ENCODE assay signal across 22 cellular contexts in genomic region chrY:8379800-8380199, GRCh38.
"Had no signal": no experiment of that assay in that cellular context is flagged by ENCODE, and none has a peak within 500 bp of the region (broad histone marks: within the 10 kb centered on the region; RNA-seq: fewer than 3 reads in every experiment).

No MANE protein-coding gene starts in this region.

- H3K4me3 ChIP-seq: colonic mucosa, coronary artery, dorsolateral prefrontal cortex, esophagus muscularis mucosa, esophagus squamous epithelium, gastrocnemius medialis, gastroesophageal sphincter, heart right ventricle had no signal

- ATAC-seq: effector memory CD8-positive, alpha-beta T cell; esophagus mucosa; foreskin keratinocyte; gastroesophageal sphincter; heart right ventricle had no signal

- H3K9me3 ChIP-seq: colonic mucosa, esophagus muscularis mucosa, esophagus squamous epithelium, gastrocnemius medialis, gastroesophageal sphincter, heart right ventricle had no signal

- H3K36me3 ChIP-seq: colonic mucosa, esophagus muscularis mucosa, esophagus squamous epithelium, gastrocnemius medialis, gastroesophageal sphincter, heart right ventricle had no signal

- DNase-seq: colonic mucosa; cortex of kidney; dermis blood vessel endothelial cell; dorsolateral prefrontal cortex; effector CD4-positive, alpha-beta T cell; effector CD8-positive, alpha-beta T cell; effector memory CD4-positive, alpha-beta T cell; effector memory CD8-positive, alpha-beta T cell; endodermal cell; erythroblast; esophagus squamous epithelium; foreskin fibroblast; foreskin keratinocyte; foreskin melanocyte; glutamatergic neuron; head of caudate nucleus; heart right ventricle had no signal

- H3K27me3 ChIP-seq: colonic mucosa, dorsolateral prefrontal cortex, esophagus muscularis mucosa, esophagus squamous epithelium, foreskin keratinocyte, gastrocnemius medialis, gastroesophageal sphincter, heart right ventricle had no signal

- H3K4me1 ChIP-seq: colonic mucosa, esophagus muscularis mucosa, esophagus squamous epithelium, foreskin keratinocyte, gastrocnemius medialis, gastroesophageal sphincter, heart right ventricle had no signal

- H3K27ac ChIP-seq: colonic mucosa, coronary artery, dorsolateral prefrontal cortex, esophagus muscularis mucosa, esophagus squamous epithelium, foreskin keratinocyte, gastrocnemius medialis, gastroesophageal sphincter, heart right ventricle had no signal
